ENCODE assay signal across 19 cellular contexts in the genomic region with DNA sequence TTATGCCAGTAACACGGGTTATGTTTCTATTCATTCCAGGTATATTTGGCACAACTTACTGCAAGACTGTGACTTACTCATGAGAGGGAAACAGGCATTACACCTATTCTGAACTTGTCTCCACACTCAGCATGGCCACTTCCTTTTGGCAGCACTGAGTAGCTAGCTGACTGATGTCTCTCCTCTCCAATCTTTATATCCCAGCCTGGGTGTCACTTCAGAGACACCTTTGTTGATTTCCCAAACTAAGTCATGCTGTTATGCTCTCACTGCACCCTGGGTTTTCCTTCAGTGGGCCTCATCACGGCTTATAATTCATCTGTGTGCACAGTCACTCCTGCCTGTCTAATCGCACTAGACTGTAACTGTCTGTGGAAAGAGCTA.
DNase-seq lines count a peak whose midpoint lies in the region; ATAC-seq and TF ChIP-seq lines count a peak whose summit lies in the region.
"Had no signal": no experiment of that assay in that cellular context is flagged by ENCODE, and none has a peak within 500 bp of the region (broad histone marks: within the 10 kb centered on the region; RNA-seq: fewer than 3 reads in every experiment).

No MANE protein-coding gene starts in this region.

- ATAC-seq in PC-3 (peak; percentile 43; the same call in 1 of the 2 replicates), GM18520 (IDR thresholded peaks at IDR 0.05; ENCODE audit: unreplicated experiment) (no peak), right cardiac atrium (no peak)
- ATAC-seq: CD8-positive, alpha-beta T cell had no signal

- no peaks in the 10 kb centered on the region for H3K9me2 ChIP-seq in PC-3 (replicated peaks; ENCODE audit: low read length)

- H3K56ac ChIP-seq in mesendoderm (ENCODE audit: low read length), result no peak overlapping the region

- no peak overlapping the region for H4K8ac ChIP-seq in mesendoderm (ENCODE audit: low read depth, low read length)

- H3K4me3 ChIP-seq in PC-3 (ENCODE audit: low read length) (no peak overlapping the region), colonic mucosa (no peak overlapping the region), mesendoderm (ENCODE audit: low read length) (no peak overlapping the region), right cardiac atrium (ENCODE audit: low read length) (no peak overlapping the region)

- 0 out of 2 replicates have a peak, but pooled peaks cover 4% of the 10 kb centered on the region for H3K4me1 ChIP-seq in PC-3 (ENCODE audit: insufficient read depth, low read length)
- H3K4me1 ChIP-seq in colonic mucosa, result peaks cover 5% of the 10 kb centered on the region
- peaks cover 4% of the 10 kb centered on the region for H3K4me1 ChIP-seq in mesendoderm (ENCODE audit: control insufficient read depth, low read depth, low read length)
- no peaks in the 10 kb centered on the region for H3K4me1 ChIP-seq in right cardiac atrium (ENCODE audit: control insufficient read depth, insufficient read depth, low read length)

- DNase-seq in PC-3, result peak; percentile 25
- DNase-seq in colonic mucosa, result peak; percentile 15
- DNase-seq in mesendoderm, result peak; percentile 53
- no peak for DNase-seq in GM20000 (ENCODE audit: low spot score)
- DNase-seq in erythroblast (lab: John Stamatoyannopoulos, UW), result no peak
- DNase-seq in right cardiac atrium, result no peak
- DNase-seq: Caco-2; CD8-positive, alpha-beta T cell; Karpas-422; NCI-H1092; NCI-H1417 treated with DMSO at 0.1 percent for 48 hours; NCI-H1694 treated with DMSO at 0.1 percent for 48 hours; NCI-H2081; NCI-H2227 treated with DMSO at 0.1 percent for 48 hours; NCI-H526 treated with DMSO at 0.1 percent for 48 hours; RPMI8226; SHP77 treated with DMSO at 0.1 percent for 48 hours had no signal

- H3K27me3 ChIP-seq in PC-3 (ENCODE audit: low read length) (no peaks in the 10 kb centered on the region), colonic mucosa (no peaks in the 10 kb centered on the region), mesendoderm (ENCODE audit: insufficient read depth, low read length, poor library complexity) (no peaks in the 10 kb centered on the region), right cardiac atrium (ENCODE audit: control insufficient read depth, insufficient read depth) (no peaks in the 10 kb centered on the region)

- no peaks in the 10 kb centered on the region for H3K79me2 ChIP-seq in PC-3 (ENCODE audit: low read length)
- H3K79me2 ChIP-seq in mesendoderm (ENCODE audit: control insufficient read depth, insufficient read depth, low read length), result no peaks in the 10 kb centered on the region

- H3K27ac ChIP-seq in PC-3 (ENCODE audit: low read length) (no peak overlapping the region), colonic mucosa (no peak overlapping the region), mesendoderm (ENCODE audit: low read depth, low read length) (no peak overlapping the region), right cardiac atrium (ENCODE audit: low read length) (no peak overlapping the region)
- H3K27ac ChIP-seq: HL-60 had no signal

- H3K36me3 ChIP-seq in PC-3 (ENCODE audit: low read depth, low read length) (no peaks in the 10 kb centered on the region), colonic mucosa (no peaks in the 10 kb centered on the region), mesendoderm (ENCODE audit: control insufficient read depth, insufficient read depth, low read length) (no peaks in the 10 kb centered on the region)

- no CpG with 5 or more reads among the region's 3 CpGs for WGBS in mesendoderm (ENCODE audit: extremely low coverage, insufficient coverage, low lambda C conversion rate)
- WGBS in right cardiac atrium, result 92% methylated on average over 3 of the region's 3 CpGs

- H3K4me2 ChIP-seq in PC-3 (ENCODE audit: low read length) (no peak overlapping the region), mesendoderm (ENCODE audit: low read length) (no peak overlapping the region)

- H3K9ac ChIP-seq in PC-3 (ENCODE audit: low read length), result no peak overlapping the region
- no peak overlapping the region for H3K9ac ChIP-seq in colonic mucosa (ENCODE audit: low read depth in 2 of 2, low read length in 2 of 2)
- no peak overlapping the region for H3K9ac ChIP-seq in mesendoderm (ENCODE audit: low read length)

- H2AK5ac ChIP-seq in mesendoderm (ENCODE audit: low read length), result no peak overlapping the region

- no peak overlapping the region for H3K4ac ChIP-seq in mesendoderm (ENCODE audit: low read depth, low read length)

- no peak overlapping the region for H3K23ac ChIP-seq in mesendoderm (ENCODE audit: low read length)

- no peak overlapping the region for H2BK120ac ChIP-seq in mesendoderm (ENCODE audit: low read depth, low read length)

- H4K20me1 ChIP-seq in PC-3 (ENCODE audit: low read length), result no peaks in the 10 kb centered on the region

- no peaks in the 10 kb centered on the region for H3K79me1 ChIP-seq in mesendoderm (ENCODE audit: low read length)

- H2BK5ac ChIP-seq in mesendoderm (ENCODE audit: low read length), result no peak overlapping the region

- H2AFZ ChIP-seq in PC-3 (ENCODE audit: low read length), result no peak overlapping the region

- no peak overlapping the region for H4K5ac ChIP-seq in mesendoderm (ENCODE audit: low read length)

- H2BK15ac ChIP-seq in mesendoderm (replicated peaks; ENCODE audit: low read depth), result no peak overlapping the region

- CTCF ChIA-PET in PC-3 (lab: Charles Lee), result no interaction called here

- H3K18ac ChIP-seq in mesendoderm (ENCODE audit: low read length), result no peak overlapping the region

- H3F3A ChIP-seq in PC-3 (ENCODE audit: low read length, unreplicated experiment), result no peaks in the 10 kb centered on the region

- intact Hi-C loops in PC-3 (cut with micrococcal nuclease), result no loop called here
- intact Hi-C loops in colonic mucosa (cut with DNase I), result no loop called here
- intact Hi-C loops in right cardiac atrium (cut with DNase I), result no loop called here

- TF ChIP-seq CTCF in PC-3 (conservative IDR thresholded peaks at IDR 0.05; ENCODE audit: low read depth, low read length), result no peak
- no peak for TF ChIP-seq CTCF in colonic mucosa (IDR thresholded peaks at IDR 0.05)
- no peak for TF ChIP-seq CTCF in GM20000 (IDR thresholded peaks at IDR 0.05; ENCODE audit: extremely low read depth, missing control alignments)

- TF ChIP-seq POLR2A in erythroblast (IDR thresholded peaks at IDR 0.05; ENCODE audit: low read length), result no peak

- no TSS peak for BruUV-seq in PC-3 (replicated peaks; lab: Mats Ljungman, UMichigan)

- POLR2A ChIA-PET in PC-3 (lab: Charles Lee; ENCODE audit: unreplicated experiment), result no interaction called here

- H3K9me3 ChIP-seq in PC-3 (ENCODE audit: low read length) (no peaks in the 10 kb centered on the region), colonic mucosa (no peaks in the 10 kb centered on the region), right cardiac atrium (ENCODE audit: control insufficient read depth, low read length) (no peaks in the 10 kb centered on the region)
- H3K9me3 ChIP-seq: Caco-2 had no signal

Comparison
In these comparisons a context has a peak if more than half of its experiments do, and no peak if none do; other contexts are left out.
1. DNase-seq: peak in PC-3 (single experiment), colonic mucosa (single experiment) and mesendoderm (single experiment); none in GM20000 (single experiment), erythroblast (0 of 2) and right cardiac atrium (0 of 3).